Comparison of ENCODE assay signal across 18 cellular contexts in genomic region chr7:128164955-128165670, GRCh38.
DNase-seq lines count a peak whose midpoint lies in the region; ATAC-seq lines count a peak whose summit lies in the region.
"Had no signal": no experiment of that assay in that cellular context is flagged by ENCODE, and none has a peak within 500 bp of the region (broad histone marks: within the 10 kb centered on the region; RNA-seq: fewer than 3 reads in every experiment).

No MANE protein-coding gene starts in this region.

- peaks cover 69% of the 10 kb centered on the region for H3K27me3 Mint-ChIP-seq in activated CD4-positive, alpha-beta T cell treated with anti-CD3 and anti-CD28 coated beads, Interleukin-2, amount 10 ng/mL, durations not matched to agents 24 days and 14 days
- peaks cover 69% of the 10 kb centered on the region for H3K27me3 Mint-ChIP-seq in T-helper 17 cell

- DNase-seq in activated CD4-positive, alpha-beta T cell treated with anti-CD3 and anti-CD28 coated beads, Interleukin-2, amount 10 ng/mL, durations not matched to agents 24 days and 14 days: no peak
- DNase-seq in activated CD4-positive, alpha-beta T cell treated with anti-CD3 and anti-CD28 coated beads, Interleukin-2, amount 50 U/mL, for 1 hour: no peak
- DNase-seq in T-helper 17 cell (no peak), islet precursor cell (peak; percentile 43), posterior vena cava (ENCODE audit: low spot score) (peak; percentile 49), GM19240 (ENCODE audit: insufficient read length, low spot score) (no peak)
- DNase-seq in stimulated activated CD4-positive, alpha-beta T cell treated with anti-CD3 and anti-CD28 coated beads, Interleukin-1b, Interleukin-23, amount 100 ng/mL, for 48 hours: no peak
- DNase-seq: 8988T; activated naive CD4-positive, alpha-beta T cell; H7; hypothalamus; left ventricle myocardium inferior; NCI-H1048; NCI-H774; stimulated activated CD4-positive, alpha-beta T cell treated with anti-CD3 and anti-CD28 coated beads, Interleukin-4, amount 100 ng/mL, for 24 hours had no signal

- no peaks in the 10 kb centered on the region for H3K9me3 Mint-ChIP-seq in activated CD4-positive, alpha-beta T cell treated with anti-CD3 and anti-CD28 coated beads, Interleukin-2, amount 10 ng/mL, durations not matched to agents 24 days and 14 days

- H3K27ac Mint-ChIP-seq in activated CD4-positive, alpha-beta T cell treated with anti-CD3 and anti-CD28 coated beads, Interleukin-2, amount 10 ng/mL, durations not matched to agents 24 days and 14 days: no peak overlapping the region
- H3K27ac Mint-ChIP-seq in T-helper 17 cell: no peak overlapping the region
- H3K27ac Mint-ChIP-seq: CD14-positive monocyte had no signal

- intact Hi-C loops in activated CD4-positive, alpha-beta T cell treated with anti-CD3 and anti-CD28 coated beads, Interleukin-2, amount 10 ng/mL, durations not matched to agents 24 days and 14 days (cut with micrococcal nuclease): no loop called here
- intact Hi-C loops in posterior vena cava (cut with DNase I): no loop called here

- peak overlapping the region; percentile 8 for H3K4me3 Mint-ChIP-seq in activated CD4-positive, alpha-beta T cell treated with anti-CD3 and anti-CD28 coated beads, Interleukin-2, amount 10 ng/mL, durations not matched to agents 24 days and 14 days
- H3K4me3 Mint-ChIP-seq in T-helper 17 cell: peak overlapping the region; percentile 83

- peaks cover 12% of the 10 kb centered on the region for H3K4me1 Mint-ChIP-seq in activated CD4-positive, alpha-beta T cell treated with anti-CD3 and anti-CD28 coated beads, Interleukin-2, amount 10 ng/mL, durations not matched to agents 24 days and 14 days
- H3K4me1 Mint-ChIP-seq in T-helper 17 cell: peaks cover 7% of the 10 kb centered on the region

- ATAC-seq in T-helper 17 cell: no peak
- no peak for ATAC-seq in GM19463 (IDR thresholded peaks at IDR 0.05; ENCODE audit: unreplicated experiment)
- ATAC-seq: right lobe of liver had no signal

- no peaks in the 10 kb centered on the region for H3K36me3 Mint-ChIP-seq in activated CD4-positive, alpha-beta T cell treated with anti-CD3 and anti-CD28 coated beads, Interleukin-2, amount 10 ng/mL, durations not matched to agents 24 days and 14 days (ENCODE audit: low read depth)
- peaks cover 4% of the 10 kb centered on the region for H3K36me3 Mint-ChIP-seq in T-helper 17 cell (ENCODE audit: low read depth)

- H3K9me3 ChIP-seq in T-helper 17 cell (ENCODE audit: control insufficient read depth, low read length, poor library complexity, severe bottlenecking): no peaks in the 10 kb centered on the region
- H3K9me3 ChIP-seq: left ventricle myocardium inferior, right lobe of liver had no signal

Comparison
In these comparisons a context has a peak if more than half of its experiments do, and no peak if none do; other contexts are left out.
1. DNase-seq: peak in islet precursor cell (single experiment) and posterior vena cava (single experiment); none in activated CD4-positive, alpha-beta T cell treated with anti-CD3 and anti-CD28 coated beads, Interleukin-2, amount 10 ng/mL, durations not matched to agents 24 days and 14 days (single experiment), activated CD4-positive, alpha-beta T cell treated with anti-CD3 and anti-CD28 coated beads, Interleukin-2, amount 50 U/mL, for 1 hour (single experiment), T-helper 17 cell (0 of 3), stimulated activated CD4-positive, alpha-beta T cell treated with anti-CD3 and anti-CD28 coated beads, Interleukin-1b, Interleukin-23, amount 100 ng/mL, for 48 hours (single experiment) and GM19240 (single experiment).